9 cellular contexts compared by ENCODE assay signal in genomic region chr7:101058355-101058754, GRCh38. TPM values are rescaled to one million over a fixed set of nuclear protein-coding genes. Genes with fewer than 3 reads are reported as not detected.
A peak's percentile ranks its signal among the peaks of the same experiment; 100 is the strongest.
DNase-seq lines count a peak whose midpoint lies in the region; ATAC-seq, FAIRE-seq and TF ChIP-seq lines count a peak whose summit lies in the region.
"Had no signal": no experiment of that assay in that cellular context is flagged by ENCODE, and none has a peak within 500 bp of the region (broad histone marks: within the 10 kb centered on the region; RNA-seq: fewer than 3 reads in every experiment).

No MANE protein-coding gene starts in this region.

- no peak for ATAC-seq in HG02798 (IDR thresholded peaks at IDR 0.05; ENCODE audit: poor library complexity, unreplicated experiment)
- no peak for ATAC-seq in HG03442 (IDR thresholded peaks at IDR 0.05; ENCODE audit: unreplicated experiment)

- no peaks in the 10 kb centered on the region for H3F3A ChIP-seq in neural cell (ENCODE audit: insufficient read depth, low read length, poor library complexity, severe bottlenecking)

- H3K9me3 ChIP-seq in neural cell (ENCODE audit: low read length) = no peaks in the 10 kb centered on the region
- H3K9me3 ChIP-seq: thoracic aorta had no signal

- no peaks in the 10 kb centered on the region for H3K9me2 ChIP-seq in neural cell (ENCODE audit: insufficient read depth, low read length)

- no peak overlapping the region for H3K4me2 ChIP-seq in neural cell (ENCODE audit: low read length)

- H3K36me3 ChIP-seq in neural cell (ENCODE audit: insufficient read depth, low read length) = no peaks in the 10 kb centered on the region
- H3K36me3 ChIP-seq: thoracic aorta had no signal

- no peaks in the 10 kb centered on the region for H3K79me2 ChIP-seq in neural cell (replicated peaks; ENCODE audit: insufficient read depth, low read length)

- no peak overlapping the region for H2AFZ ChIP-seq in neural cell (ENCODE audit: low read depth, low read length)

- peaks cover 38% of the 10 kb centered on the region for H3K27me3 ChIP-seq in neural cell (ENCODE audit: insufficient read depth, low read depth, low read length)

- H3K4me3 ChIP-seq in neural cell (ENCODE audit: low read length) = no peak overlapping the region
- H3K4me3 ChIP-seq: thoracic aorta had no signal

- no peak overlapping the region for H3K27ac ChIP-seq in neural cell (ENCODE audit: low read length)
- H3K27ac ChIP-seq: thoracic aorta had no signal

- DNase-seq in AG20443 (ENCODE audit: low spot score) (peak; percentile 73), LoVo (ENCODE audit: low spot score) (peak; percentile 64), epidermal melanocyte (ENCODE audit: insufficient read length, low spot score) (peak; percentile 34), urothelium cell line (ENCODE audit: low spot score) (peak; percentile 79)
- peak; percentile 78 for DNase-seq in activated CD8-positive, alpha-beta memory T cell treated with anti-CD3 and anti-CD28 coated beads for 24 hours

- no peak for TF ChIP-seq RAD21 in neural cell (conservative IDR thresholded peaks at IDR 0.05)

- peak; percentile 71 for FAIRE-seq in urothelium cell line (lab: Jason Lieb, UNC)

- TF ChIP-seq EP300 in neural cell (conservative IDR thresholded peaks at IDR 0.05; ENCODE audit: poor library complexity, severe bottlenecking) = no peak

- TF ChIP-seq CTCF in neural cell (IDR thresholded peaks at IDR 0.05; ENCODE audit: poor library complexity, severe bottlenecking) = no peak

- H3K9ac ChIP-seq in neural cell (ENCODE audit: low read length) = no peak overlapping the region

- H4K20me1 ChIP-seq in neural cell (ENCODE audit: insufficient read depth) = no peaks in the 10 kb centered on the region

TF ChIP-seq in neural cell, 6 proteins besides CTCF, POLR2A, EP300 and RAD21:
- TF ChIP-seq REST (IDR thresholded peaks at IDR 0.05; ENCODE audit: borderline replicate concordance) = peak; percentile 64
- no peak for TF ChIP-seq SMC3 (conservative IDR thresholded peaks at IDR 0.05; ENCODE audit: poor library complexity)

RNA-seq across cellular contexts. Expression of gene TRIM56, which starts 26.9 kb away (rescaled TPM):
- 0.01 and 0.12 TPM in 2 replicates for polyA plus RNA-seq in neural cell
- under 0.01 and 0.35 TPM in 2 replicates for polyA minus RNA-seq in neural cell

RNA-seq across cellular contexts. Expression of gene MUC17, which starts 38.5 kb away (rescaled TPM):
- not detected in 2 replicates for polyA plus RNA-seq in neural cell
- not detected in 2 replicates for polyA minus RNA-seq in neural cell
